ENCODE assay signal across 20 cellular contexts in the genomic region with DNA sequence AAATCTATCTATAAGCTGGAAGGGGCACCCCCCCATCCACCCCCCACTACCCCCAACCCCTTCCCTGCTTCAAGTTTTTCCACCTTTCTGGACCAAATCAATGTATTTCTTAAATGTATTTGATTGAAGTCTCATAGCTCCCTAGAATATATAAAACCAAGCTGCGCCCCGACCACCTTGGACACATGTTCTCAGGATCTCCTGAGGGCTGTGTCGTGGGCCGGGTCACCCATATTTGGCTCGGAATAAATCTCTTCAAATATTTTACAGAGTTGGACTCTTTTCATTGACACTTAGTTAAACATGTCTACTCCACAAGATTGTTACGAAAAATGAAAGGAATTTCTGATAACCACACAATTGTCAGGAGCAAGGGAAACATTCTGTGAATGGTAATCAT.
DNase-seq lines count a peak whose midpoint lies in the region; ATAC-seq, FAIRE-seq and TF ChIP-seq lines count a peak whose summit lies in the region.
"Had no signal": no experiment of that assay in that cellular context is flagged by ENCODE, and none has a peak within 500 bp of the region (broad histone marks: within the 10 kb centered on the region; RNA-seq: fewer than 3 reads in every experiment).

No MANE protein-coding gene starts in this region.

- no peak overlapping the region for H3K4ac ChIP-seq in H1 (replicated peaks; ENCODE audit: insufficient read length, low read depth, low read length)

- no peak for TF ChIP-seq RAD21 in H1 (IDR thresholded peaks at IDR 0.05 in 1 of 2, conservative IDR thresholded peaks at IDR 0.05 in 1 of 2; ENCODE audit: low read depth in 2 of 2, low read length in 2 of 2)

- no peak overlapping the region for H2AK5ac ChIP-seq in H1 (ENCODE audit: low read depth, low read length)

- H3K9ac ChIP-seq in H1 (replicated peaks in 1 of 4; ENCODE audit: extremely low read depth in 1 of 4, low read depth in 3 of 4, low read length in 3 of 4) (no peak overlapping the region), neural progenitor cell (no peak overlapping the region)
- H3K9ac ChIP-seq: BLaER1, GM23248 had no signal

- H3K9me3 ChIP-seq in T-helper 17 cell (ENCODE audit: control insufficient read depth, low read length, poor library complexity, severe bottlenecking): no peaks in the 10 kb centered on the region
- H3K9me3 ChIP-seq in H1 (ENCODE audit: insufficient read depth in 2 of 2, low read depth in 1 of 2, low read length in 1 of 2): 0 out of 4 replicates have a peak, but pooled peaks cover 0 to 3% of the 10 kb centered on the region in 2 experiments
- no peaks in the 10 kb centered on the region for H3K9me3 ChIP-seq in neural progenitor cell (ENCODE audit: low read depth)
- H3K9me3 ChIP-seq: BLaER1 had no signal

- H4K91ac ChIP-seq in H1 (replicated peaks; ENCODE audit: insufficient read length, low read length): no peak overlapping the region

- H2BK20ac ChIP-seq in H1 (ENCODE audit: low read length): no peak overlapping the region

- H4K8ac ChIP-seq in H1 (ENCODE audit: extremely low read depth, insufficient read depth, low read length): no peak overlapping the region

- H3K27me3 Mint-ChIP-seq in T-helper 17 cell (peaks cover 21% of the 10 kb centered on the region), neural progenitor cell (ENCODE audit: insufficient read depth, low read depth) (peaks cover 7% of the 10 kb centered on the region), progenitor cell of endocrine pancreas (no peaks in the 10 kb centered on the region)

- H2AFZ ChIP-seq in H1 (ENCODE audit: low read length): no peak overlapping the region
- no peak overlapping the region for H2AFZ ChIP-seq in neural progenitor cell (replicated peaks)
- H2AFZ ChIP-seq: GM23248 had no signal

- H2BK15ac ChIP-seq in H1 (ENCODE audit: low read length): no peak overlapping the region

- H3K79me1 ChIP-seq in H1 (ENCODE audit: low read depth, low read length): peaks cover 3% of the 10 kb centered on the region; the same call in 1 of the 2 replicates

- H3K79me2 ChIP-seq in H1 (ENCODE audit: control insufficient read depth in 1 of 2, insufficient read depth in 2 of 2, low read length in 2 of 2): no peaks in the 10 kb centered on the region; a peak in 1 of 4 replicates
- no peaks in the 10 kb centered on the region for H3K79me2 ChIP-seq in neural progenitor cell (ENCODE audit: low read depth)

- H3K23me2 ChIP-seq in H1 (ENCODE audit: low read depth, low read length): no peaks in the 10 kb centered on the region; the same call in 1 of the 2 replicates

- FAIRE-seq in H1 (lab: Jason Lieb, UNC): no peak
- FAIRE-seq: GM12892, GM18507 had no signal

- no peaks in the 10 kb centered on the region for H3F3A ChIP-seq in neural progenitor cell (ENCODE audit: low read depth)

- H2BK12ac ChIP-seq in H1 (ENCODE audit: low read depth, low read length): no peak overlapping the region

- TF ChIP-seq EP300 in H1 (IDR thresholded peaks at IDR 0.05; ENCODE audit: borderline replicate concordance in 1 of 2, low read depth in 2 of 2, low read length in 2 of 2): no peak

- H3K27me3 ChIP-seq in H1 (replicated peaks in 1 of 4; ENCODE audit: control insufficient read depth in 3 of 4, extremely low read depth in 1 of 4, insufficient read depth in 3 of 4, low read length in 3 of 4) (no peaks in the 10 kb centered on the region), neural progenitor cell (no peaks in the 10 kb centered on the region)
- H3K27me3 ChIP-seq: BLaER1 had no signal

- no peak for TF ChIP-seq POLR2A in H1 (IDR thresholded peaks at IDR 0.05; ENCODE audit: control extremely low read depth in 1 of 2, low read depth in 2 of 2, low read length in 2 of 2)

- H2BK5ac ChIP-seq in H1 (ENCODE audit: low read depth, low read length): no peak overlapping the region

- H2BK120ac ChIP-seq in H1 (replicated peaks; ENCODE audit: low read depth, low read length): no peak overlapping the region

- H3K4me3 Mint-ChIP-seq in T-helper 17 cell (peak overlapping the region; percentile 41), neural progenitor cell (no peak overlapping the region), progenitor cell of endocrine pancreas (ENCODE audit: low read depth) (peak overlapping the region; percentile 11)
- H3K4me3 Mint-ChIP-seq: CD14-positive monocyte; CD4-positive, alpha-beta memory T cell; HFFc6 had no signal

- no peak overlapping the region for H3K23ac ChIP-seq in H1 (ENCODE audit: insufficient read length)

- H3K36me3 ChIP-seq in H1 (ENCODE audit: control insufficient read depth in 2 of 4, insufficient read depth in 4 of 4, low read length in 3 of 4) (no peaks in the 10 kb centered on the region), neural progenitor cell (no peaks in the 10 kb centered on the region)
- H3K36me3 ChIP-seq: BLaER1 had no signal

- TF ChIP-seq CTCF in H1 (IDR thresholded peaks at IDR 0.05; ENCODE audit: control extremely low read depth in 1 of 3, insufficient read depth in 1 of 3, low read depth in 1 of 3, low read length in 3 of 3) (no peak), neural progenitor cell (IDR thresholded peaks at IDR 0.05) (no peak), progenitor cell of endocrine pancreas (IDR thresholded peaks at IDR 0.05; ENCODE audit: unreplicated experiment) (no peak)

- no peak overlapping the region for H3K18ac ChIP-seq in H1 (ENCODE audit: extremely low read depth, low read length)

- H3K27ac ChIP-seq in H1 (ENCODE audit: low read depth, low read length): no peak overlapping the region
- H3K27ac ChIP-seq in neural progenitor cell: no peak overlapping the region
- H3K27ac ChIP-seq: BLaER1, GM23248 had no signal

- H3K4me1 Mint-ChIP-seq in T-helper 17 cell (no peaks in the 10 kb centered on the region), neural progenitor cell (peaks cover 35% of the 10 kb centered on the region), progenitor cell of endocrine pancreas (ENCODE audit: low read depth) (peaks cover 17% of the 10 kb centered on the region)
- H3K4me1 Mint-ChIP-seq: CD14-positive monocyte had no signal

- peak overlapping the region; percentile 7 to 26; a peak in 1 of 4 replicates for H3K4me2 ChIP-seq in H1 (ENCODE audit: insufficient read depth in 1 of 2, low read depth in 2 of 2, low read length in 2 of 2)
- H3K4me2 ChIP-seq in neural progenitor cell: no peak overlapping the region
- H3K4me2 ChIP-seq: BLaER1 had no signal

- H3K14ac ChIP-seq in H1 (ENCODE audit: insufficient read length): no peak overlapping the region

- H3K9me3 Mint-ChIP-seq in neural progenitor cell (peaks cover 2% of the 10 kb centered on the region), progenitor cell of endocrine pancreas (ENCODE audit: low read depth) (no peaks in the 10 kb centered on the region)
- H3K9me3 Mint-ChIP-seq: CD4-positive, alpha-beta memory T cell had no signal

- no peak for DNase-seq in T-helper 17 cell
- DNase-seq in H1 (ENCODE audit: low read depth in 1 of 2, low spot score in 2 of 2): peak in 1 of 2 experiments; percentile 20
- DNase-seq in neural progenitor cell (ENCODE audit: low spot score): no peak
- no peak for DNase-seq in progenitor cell of endocrine pancreas (ENCODE audit: low spot score, unreplicated experiment)
- DNase-seq in hippocampal formation (lab: John Stamatoyannopoulos, UW): no peak
- no peak for DNase-seq in putamen (ENCODE audit: low spot score)
- no peak for DNase-seq in cerebellum (ENCODE audit: low spot score)
- DNase-seq: 8988T; CD4-positive, alpha-beta memory T cell; DMS153; DMS79; GDM1; GM23248; H7; HFFc6 had no signal

- WGBS in H1 (ENCODE audit: extremely low coverage in 1 of 2, insufficient coverage in 1 of 2, insufficient read length in 1 of 2, insufficient replicate concordance in 2 of 2, low coverage in 1 of 2, low lambda C conversion rate in 2 of 2, missing lambda C conversion rate in 1 of 2), 2 experiments: 92% methylated on average over 6 of the region's 6 CpGs; no CpG with 5 or more reads in 1 of the 2 experiments

- H3K36me3 Mint-ChIP-seq in T-helper 17 cell (ENCODE audit: low read depth): no peaks in the 10 kb centered on the region
- no peaks in the 10 kb centered on the region for H3K36me3 Mint-ChIP-seq in neural progenitor cell
- H3K36me3 Mint-ChIP-seq in progenitor cell of endocrine pancreas (ENCODE audit: insufficient read depth): no peaks in the 10 kb centered on the region
- H3K36me3 Mint-ChIP-seq: CD14-positive monocyte; CD4-positive, alpha-beta memory T cell had no signal

- CTCF ChIA-PET in H1 (lab: Charles Lee; ENCODE audit: partially characterized antibody): interaction anchor here (1.3 kb wide), 2 partner anchors 102 to 199 kb away, joined by 3 read pairs; no protein-coding TSS in a partner anchor

- no peak overlapping the region for H4K5ac ChIP-seq in H1 (ENCODE audit: insufficient read length, low read depth, low read length)

- H3K56ac ChIP-seq in H1 (replicated peaks; ENCODE audit: insufficient read length, low read depth, low read length): no peak overlapping the region

- H4K20me1 ChIP-seq in H1 (replicated peaks in 1 of 2; ENCODE audit: control insufficient read depth in 1 of 2, insufficient read depth in 2 of 2, low read length in 2 of 2) (peaks cover 0 to 4% of the 10 kb centered on the region in 2 experiments), neural progenitor cell (ENCODE audit: low read depth) (no peaks in the 10 kb centered on the region)
- H4K20me1 ChIP-seq: BLaER1 had no signal

- no peak overlapping the region for H3K27ac Mint-ChIP-seq in T-helper 17 cell
- peak overlapping the region; percentile 31 for H3K27ac Mint-ChIP-seq in neural progenitor cell
- no peak overlapping the region for H3K27ac Mint-ChIP-seq in progenitor cell of endocrine pancreas
- H3K27ac Mint-ChIP-seq: CD14-positive monocyte; CD4-positive, alpha-beta memory T cell; HFFc6 had no signal

- no peak for ATAC-seq in T-helper 17 cell
- ATAC-seq: HCT116 had no signal

- H3K4me3 ChIP-seq in H1 (ENCODE audit: extremely low read depth in 1 of 4, insufficient read depth in 2 of 4, low read depth in 3 of 4, low read length in 4 of 4): no peak overlapping the region
- H3K4me3 ChIP-seq in neural progenitor cell: no peak overlapping the region
- H3K4me3 ChIP-seq: BLaER1, GM23248 had no signal

- H3K4me1 ChIP-seq in H1 (replicated peaks in 1 of 4; ENCODE audit: control insufficient read depth in 3 of 4, insufficient read depth in 4 of 4, low read length in 3 of 4) (peaks cover 1 to 21% (median 14%) of the 10 kb centered on the region in 4 experiments; a peak in 6 of 7 replicates), neural progenitor cell (peaks cover 19% of the 10 kb centered on the region)

- POLR2A ChIA-PET in H1 (lab: Charles Lee; ENCODE audit: partially characterized antibody): interaction anchor here (0.7 to 1.4 kb wide), 4 partner anchors 13 to 504 kb away, joined by 3 to 4 read pairs (median 3); no protein-coding TSS in a partner anchor

TF ChIP-seq in H1, 55 proteins besides CTCF, POLR2A, EP300 and RAD21 (continues in another document):
- TF ChIP-seq JUND (IDR thresholded peaks at IDR 0.05; ENCODE audit: low read length) (no peak), HDAC6 (IDR thresholded peaks at IDR 0.05; ENCODE audit: low read depth, low read length) (no peak), TCF12 (IDR thresholded peaks at IDR 0.05; ENCODE audit: low read depth, low read length) (no peak), BRCA1 (IDR thresholded peaks at IDR 0.05; ENCODE audit: low read depth, low read length) (no peak)
